ENCODE assay signal across 22 cellular contexts in the genomic region with DNA sequence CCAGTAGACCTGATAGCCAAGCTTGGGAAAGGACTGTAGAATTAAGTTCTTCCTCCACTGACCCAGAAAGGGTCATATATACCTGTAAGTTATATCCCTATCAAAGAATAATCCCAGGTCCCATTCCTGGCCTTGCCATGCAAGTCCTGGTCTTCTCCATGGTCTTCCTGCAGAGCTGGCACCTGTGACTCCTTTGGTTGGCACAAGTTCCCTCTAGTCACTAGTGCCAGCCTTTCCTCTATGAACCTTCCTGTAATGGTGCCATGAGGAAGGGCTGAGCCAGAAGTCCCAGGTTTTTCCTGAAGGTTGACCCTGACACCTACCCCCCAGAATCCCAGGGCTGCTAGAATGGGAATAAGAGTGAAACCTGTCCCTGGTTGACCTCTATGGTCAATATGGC.
"Had no signal": no experiment of that assay in that cellular context is flagged by ENCODE, and none has a peak within 500 bp of the region (broad histone marks: within the 10 kb centered on the region; RNA-seq: fewer than 3 reads in every experiment).

No MANE protein-coding gene starts in this region.

- H3K27ac ChIP-seq: colonic mucosa, epithelial cell of prostate, esophagus squamous epithelium, gastrocnemius medialis, heart right ventricle, left lung, lower lobe of right lung had no signal

- DNase-seq: colonic mucosa; cortex of kidney; effector CD8-positive, alpha-beta T cell; effector memory CD8-positive, alpha-beta T cell; endodermal cell; erythroblast; esophagus squamous epithelium; foreskin fibroblast; foreskin melanocyte; glutamatergic neuron; head of caudate nucleus; heart right ventricle; hippocampal formation; left cardiac atrium; left lung; left ventricle myocardium superior; lower lobe of right lung; mesenchymal stem cell; mucosa of descending colon; naive B cell had no signal

- H3K4me1 ChIP-seq: colonic mucosa, esophagus squamous epithelium, heart right ventricle, left lung, lower lobe of right lung had no signal

- H3K27me3 ChIP-seq: colonic mucosa, esophagus squamous epithelium, gastrocnemius medialis, heart right ventricle, left lung had no signal

- H3K4me3 ChIP-seq: colonic mucosa, esophagus squamous epithelium, gastrocnemius medialis, heart right ventricle, left lung, lower lobe of right lung, mucosa of descending colon had no signal

- H3K36me3 ChIP-seq: colonic mucosa, esophagus squamous epithelium, gastrocnemius medialis, heart right ventricle, left lung, lower lobe of right lung had no signal
